33 cellular contexts compared by ENCODE assay signal in genomic region chr6:110768057-110768456, GRCh38.
"Had no signal": no experiment of that assay in that cellular context is flagged by ENCODE, and none has a peak within 500 bp of the region (broad histone marks: within the 10 kb centered on the region; RNA-seq: fewer than 3 reads in every experiment).

No MANE protein-coding gene starts in this region.

- FAIRE-seq: astrocyte, bronchial epithelial cell had no signal

- H3K9me3 ChIP-seq: adrenal gland, ascending aorta, body of pancreas, breast epithelium had no signal

- H3K36me3 ChIP-seq: adrenal gland, brain microvascular endothelial cell, breast epithelium, cardiac muscle cell had no signal

- H3K27ac ChIP-seq: adrenal gland, ascending aorta, body of pancreas, brain microvascular endothelial cell, breast epithelium, cardiac muscle cell had no signal

- H3K4me1 ChIP-seq: adrenal gland, ascending aorta, body of pancreas, breast epithelium had no signal

- ATAC-seq: activated naive CD4-positive, alpha-beta T cell treated with anti-CD3 and anti-CD28 coated beads, Interleukin-2, amount 50 U/mL, for 72 hours; activated naive CD8-positive, alpha-beta T cell treated with anti-CD3 and anti-CD28 coated beads, Interleukin-2, amount 50 U/mL, for 24 hours; activated T-cell treated with anti-CD3 and anti-CD28 coated beads, Interleukin-2, amount 50 U/mL, for 4 hours; activated T-cell treated with anti-CD3 and anti-CD28 coated beads, Interleukin-2, amount 50 U/mL, for 72 hours; activated T-helper 17 cell treated with anti-CD3 and anti-CD28 coated beads, Interleukin-2, amount 50 U/mL, for 72 hours; body of pancreas had no signal

- H3K27me3 ChIP-seq: adrenal gland, ascending aorta, body of pancreas, brain microvascular endothelial cell, breast epithelium, cardiac muscle cell had no signal

- DNase-seq: activated effector memory CD4-positive, alpha-beta T cell treated with anti-CD3 and anti-CD28 coated beads, Interleukin-2, amount 50 U/mL, for 16 hours; activated effector memory CD4-positive, alpha-beta T cell treated with Interleukin-2 at 50 U/mL for 16 hours; activated gamma-delta T cell treated with Interleukin-2 at 50 U/mL for 16 hours; activated naive CD4-positive, alpha-beta T cell; activated naive CD4-positive, alpha-beta T cell treated with anti-CD3 and anti-CD28 coated beads for 36 hours; activated naive CD4-positive, alpha-beta T cell treated with anti-CD3 and anti-CD28 coated beads, Interleukin-2, amount 10 ng/mL, durations not matched to agents 7 days and 5 days; activated naive CD4-positive, alpha-beta T cell treated with anti-CD3 and anti-CD28 coated beads, Interleukin-2, amount 50 U/mL, for 16 hours; activated naive CD4-positive, alpha-beta T cell treated with Interleukin-2 at 50 U/mL for 16 hours; activated naive CD8-positive, alpha-beta T cell treated with anti-CD3 and anti-CD28 coated beads for 36 hours; activated naive CD8-positive, alpha-beta T cell treated with anti-CD3 and anti-CD28 coated beads, Interleukin-2, amount 10 ng/mL, durations not matched to agents 7 days and 5 days; activated naive CD8-positive, alpha-beta T cell treated with anti-CD3 and anti-CD28 coated beads, Interleukin-2, amount 50 U/mL, for 24 hours; activated T-cell treated with anti-CD3 and anti-CD28 coated beads, Interleukin-2, amount 50 U/mL, for 1 hour; activated T-cell treated with anti-CD3 and anti-CD28 coated beads, Interleukin-2, amount 50 U/mL, for 24 hours; activated T-cell treated with anti-CD3 and anti-CD28 coated beads, Interleukin-2, amount 50 U/mL, for 4 hours; activated T-cell treated with anti-CD3 and anti-CD28 coated beads, Interleukin-2, amount 50 U/mL, for 48 hours; activated T-cell treated with anti-CD3 and anti-CD28 coated beads, Interleukin-2, amount 50 U/mL, for 72 hours; adrenal gland; amniotic stem cell; amygdala; anterior cingulate cortex; aorta; body of pancreas; brain microvascular endothelial cell; caudate nucleus; central memory CD4-positive, alpha-beta T cell; cerebellar nuclear complex had no signal

- H3K4me3 ChIP-seq: adrenal gland, ascending aorta, body of pancreas, breast epithelium, cardiac muscle cell had no signal
